In the genomic region with DNA sequence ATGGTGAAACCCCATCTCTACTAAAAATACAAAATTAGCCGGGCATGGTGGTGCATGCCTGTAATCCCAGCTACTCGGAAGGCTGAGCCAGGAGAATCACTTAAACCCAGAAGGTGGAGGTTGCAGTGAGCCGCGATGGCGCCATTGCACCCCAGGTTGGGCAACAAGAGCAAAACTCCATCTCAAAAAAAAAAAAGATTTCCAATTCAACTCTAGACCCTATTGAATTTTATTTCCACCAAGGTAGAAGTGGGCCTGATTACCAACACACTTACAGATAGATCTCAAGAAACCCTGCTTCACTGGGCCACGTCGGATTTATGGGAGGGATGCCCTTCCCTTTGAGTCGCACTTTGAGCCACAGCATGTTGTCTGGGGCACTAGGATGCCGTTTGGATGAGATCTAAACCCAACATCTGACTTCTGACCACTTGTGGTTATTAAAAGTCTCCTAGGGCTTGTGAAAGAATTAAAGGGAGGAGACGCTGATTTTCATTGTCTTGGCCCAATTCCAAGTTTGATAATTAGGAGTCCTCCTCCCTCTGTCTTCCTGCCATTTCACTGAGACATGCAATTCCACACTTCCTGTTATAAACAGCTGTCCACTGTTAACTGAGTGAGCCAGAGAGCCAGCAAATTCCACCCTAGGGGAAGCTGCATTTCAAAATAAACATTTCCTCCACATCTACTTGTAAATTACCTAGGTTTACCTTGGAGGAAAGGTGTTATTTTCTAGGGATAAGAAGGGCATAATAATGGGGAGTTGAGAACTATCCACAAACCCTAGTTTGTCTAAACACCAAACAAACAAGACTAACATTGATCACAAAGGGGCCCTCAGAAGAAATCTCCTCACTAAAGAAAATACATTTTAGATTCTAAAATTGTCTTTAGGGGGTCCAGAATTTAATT, we compare ENCODE assay signal across 1 cellular context.
TF ChIP-seq lines count a peak whose summit lies in the region.

No MANE protein-coding gene starts in this region.

TF ChIP-seq in K562, 482 proteins besides CTCF, POLR2A, EP300 and RAD21 (continued from another document and continues in another):
- TF ChIP-seq, protein P1, sequence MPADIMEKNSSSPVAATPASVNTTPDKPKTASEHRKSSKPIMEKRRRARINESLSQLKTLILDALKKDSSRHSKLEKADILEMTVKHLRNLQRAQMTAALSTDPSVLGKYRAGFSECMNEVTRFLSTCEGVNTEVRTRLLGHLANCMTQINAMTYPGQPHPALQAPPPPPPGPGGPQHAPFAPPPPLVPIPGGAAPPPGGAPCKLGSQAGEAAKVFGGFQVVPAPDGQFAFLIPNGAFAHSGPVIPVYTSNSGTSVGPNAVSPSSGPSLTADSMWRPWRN (IDR thresholded peaks at IDR 0.05; ENCODE audit: low read depth) = peak; percentile 76; the same call in 1 of the 2 replicates
- no peak for TF ChIP-seq HMG20B (CRISPR knock-in tag; IDR thresholded peaks at IDR 0.05)
- no peak; a peak in 1 of 4 replicates for TF ChIP-seq NONO (IDR thresholded peaks at IDR 0.05; ENCODE audit: low read depth in 2 of 2, low read length in 1 of 2)
- TF ChIP-seq FUS (optimal IDR thresholded peaks at IDR 0.05; ENCODE audit: low read depth, low read length) = no peak
- no peak for TF ChIP-seq ZNF134 (CRISPR knock-in tag; conservative IDR thresholded peaks at IDR 0.05)
- 0 out of 2 replicates have a peak, but pooled peaks have one; percentile 30 for TF ChIP-seq NFIX (CRISPR knock-in tag; IDR thresholded peaks at IDR 0.05; ENCODE audit: low read depth)
- no peak for TF ChIP-seq CREBBP (IDR thresholded peaks at IDR 0.05; ENCODE audit: low read depth, low read length)
- peak; percentile 22; the same call in 1 of the 2 replicates for TF ChIP-seq CBFA2T3 (IDR thresholded peaks at IDR 0.05)
- TF ChIP-seq PURB (CRISPR knock-in tag; IDR thresholded peaks at IDR 0.05; ENCODE audit: low read depth) = no peak
- no peak for TF ChIP-seq CSDE1 (IDR thresholded peaks at IDR 0.05)
- no peak for TF ChIP-seq FOS (IDR thresholded peaks at IDR 0.05; ENCODE audit: extremely low read depth, insufficient read length)
- TF ChIP-seq HDAC6 (IDR thresholded peaks at IDR 0.05; ENCODE audit: low read depth, low read length) = no peak
- peak; percentile 31; the same call in 1 of the 2 replicates for TF ChIP-seq L3MBTL2 (IDR thresholded peaks at IDR 0.05)
- TF ChIP-seq CCNT2 (IDR thresholded peaks at IDR 0.05; ENCODE audit: borderline replicate concordance, extremely low read depth, insufficient read length, low read depth, low read length) = no peak
- TF ChIP-seq, protein P2, sequence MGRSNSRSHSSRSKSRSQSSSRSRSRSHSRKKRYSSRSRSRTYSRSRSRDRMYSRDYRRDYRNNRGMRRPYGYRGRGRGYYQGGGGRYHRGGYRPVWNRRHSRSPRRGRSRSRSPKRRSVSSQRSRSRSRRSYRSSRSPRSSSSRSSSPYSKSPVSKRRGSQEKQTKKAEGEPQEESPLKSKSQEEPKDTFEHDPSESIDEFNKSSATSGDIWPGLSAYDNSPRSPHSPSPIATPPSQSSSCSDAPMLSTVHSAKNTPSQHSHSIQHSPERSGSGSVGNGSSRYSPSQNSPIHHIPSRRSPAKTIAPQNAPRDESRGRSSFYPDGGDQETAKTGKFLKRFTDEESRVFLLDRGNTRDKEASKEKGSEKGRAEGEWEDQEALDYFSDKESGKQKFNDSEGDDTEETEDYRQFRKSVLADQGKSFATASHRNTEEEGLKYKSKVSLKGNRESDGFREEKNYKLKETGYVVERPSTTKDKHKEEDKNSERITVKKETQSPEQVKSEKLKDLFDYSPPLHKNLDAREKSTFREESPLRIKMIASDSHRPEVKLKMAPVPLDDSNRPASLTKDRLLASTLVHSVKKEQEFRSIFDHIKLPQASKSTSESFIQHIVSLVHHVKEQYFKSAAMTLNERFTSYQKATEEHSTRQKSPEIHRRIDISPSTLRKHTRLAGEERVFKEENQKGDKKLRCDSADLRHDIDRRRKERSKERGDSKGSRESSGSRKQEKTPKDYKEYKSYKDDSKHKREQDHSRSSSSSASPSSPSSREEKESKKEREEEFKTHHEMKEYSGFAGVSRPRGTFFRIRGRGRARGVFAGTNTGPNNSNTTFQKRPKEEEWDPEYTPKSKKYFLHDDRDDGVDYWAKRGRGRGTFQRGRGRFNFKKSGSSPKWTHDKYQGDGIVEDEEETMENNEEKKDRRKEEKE (IDR thresholded peaks at IDR 0.05; ENCODE audit: borderline replicate concordance in 1 of 2, control insufficient read depth in 1 of 2, low read depth in 2 of 2, low read length in 1 of 2) = no peak
- TF ChIP-seq ZNF3 (CRISPR knock-in tag; IDR thresholded peaks at IDR 0.05) = no peak
- no peak for TF ChIP-seq ASH1L (IDR thresholded peaks at IDR 0.05; ENCODE audit: borderline replicate concordance, low read depth, partially characterized antibody)
- TF ChIP-seq, protein P3, sequence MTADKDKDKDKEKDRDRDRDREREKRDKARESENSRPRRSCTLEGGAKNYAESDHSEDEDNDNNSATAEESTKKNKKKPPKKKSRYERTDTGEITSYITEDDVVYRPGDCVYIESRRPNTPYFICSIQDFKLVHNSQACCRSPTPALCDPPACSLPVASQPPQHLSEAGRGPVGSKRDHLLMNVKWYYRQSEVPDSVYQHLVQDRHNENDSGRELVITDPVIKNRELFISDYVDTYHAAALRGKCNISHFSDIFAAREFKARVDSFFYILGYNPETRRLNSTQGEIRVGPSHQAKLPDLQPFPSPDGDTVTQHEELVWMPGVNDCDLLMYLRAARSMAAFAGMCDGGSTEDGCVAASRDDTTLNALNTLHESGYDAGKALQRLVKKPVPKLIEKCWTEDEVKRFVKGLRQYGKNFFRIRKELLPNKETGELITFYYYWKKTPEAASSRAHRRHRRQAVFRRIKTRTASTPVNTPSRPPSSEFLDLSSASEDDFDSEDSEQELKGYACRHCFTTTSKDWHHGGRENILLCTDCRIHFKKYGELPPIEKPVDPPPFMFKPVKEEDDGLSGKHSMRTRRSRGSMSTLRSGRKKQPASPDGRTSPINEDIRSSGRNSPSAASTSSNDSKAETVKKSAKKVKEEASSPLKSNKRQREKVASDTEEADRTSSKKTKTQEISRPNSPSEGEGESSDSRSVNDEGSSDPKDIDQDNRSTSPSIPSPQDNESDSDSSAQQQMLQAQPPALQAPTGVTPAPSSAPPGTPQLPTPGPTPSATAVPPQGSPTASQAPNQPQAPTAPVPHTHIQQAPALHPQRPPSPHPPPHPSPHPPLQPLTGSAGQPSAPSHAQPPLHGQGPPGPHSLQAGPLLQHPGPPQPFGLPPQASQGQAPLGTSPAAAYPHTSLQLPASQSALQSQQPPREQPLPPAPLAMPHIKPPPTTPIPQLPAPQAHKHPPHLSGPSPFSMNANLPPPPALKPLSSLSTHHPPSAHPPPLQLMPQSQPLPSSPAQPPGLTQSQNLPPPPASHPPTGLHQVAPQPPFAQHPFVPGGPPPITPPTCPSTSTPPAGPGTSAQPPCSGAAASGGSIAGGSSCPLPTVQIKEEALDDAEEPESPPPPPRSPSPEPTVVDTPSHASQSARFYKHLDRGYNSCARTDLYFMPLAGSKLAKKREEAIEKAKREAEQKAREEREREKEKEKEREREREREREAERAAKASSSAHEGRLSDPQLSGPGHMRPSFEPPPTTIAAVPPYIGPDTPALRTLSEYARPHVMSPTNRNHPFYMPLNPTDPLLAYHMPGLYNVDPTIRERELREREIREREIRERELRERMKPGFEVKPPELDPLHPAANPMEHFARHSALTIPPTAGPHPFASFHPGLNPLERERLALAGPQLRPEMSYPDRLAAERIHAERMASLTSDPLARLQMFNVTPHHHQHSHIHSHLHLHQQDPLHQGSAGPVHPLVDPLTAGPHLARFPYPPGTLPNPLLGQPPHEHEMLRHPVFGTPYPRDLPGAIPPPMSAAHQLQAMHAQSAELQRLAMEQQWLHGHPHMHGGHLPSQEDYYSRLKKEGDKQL (CRISPR knock-in tag; IDR thresholded peaks at IDR 0.05; ENCODE audit: borderline replicate concordance) = no peak
- no peak for TF ChIP-seq NFE2L1 (tag; IDR thresholded peaks at IDR 0.05; ENCODE audit: borderline replicate concordance, low read depth)
- no peak for TF ChIP-seq TCF3 (CRISPR knock-in tag; IDR thresholded peaks at IDR 0.05)
- TF ChIP-seq PHF8 (IDR thresholded peaks at IDR 0.05; ENCODE audit: borderline replicate concordance, low read length) = no peak
- TF ChIP-seq, protein P4, sequence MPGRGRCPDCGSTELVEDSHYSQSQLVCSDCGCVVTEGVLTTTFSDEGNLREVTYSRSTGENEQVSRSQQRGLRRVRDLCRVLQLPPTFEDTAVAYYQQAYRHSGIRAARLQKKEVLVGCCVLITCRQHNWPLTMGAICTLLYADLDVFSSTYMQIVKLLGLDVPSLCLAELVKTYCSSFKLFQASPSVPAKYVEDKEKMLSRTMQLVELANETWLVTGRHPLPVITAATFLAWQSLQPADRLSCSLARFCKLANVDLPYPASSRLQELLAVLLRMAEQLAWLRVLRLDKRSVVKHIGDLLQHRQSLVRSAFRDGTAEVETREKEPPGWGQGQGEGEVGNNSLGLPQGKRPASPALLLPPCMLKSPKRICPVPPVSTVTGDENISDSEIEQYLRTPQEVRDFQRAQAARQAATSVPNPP (IDR thresholded peaks at IDR 0.05; ENCODE audit: borderline replicate concordance, insufficient read depth, insufficient read length) = no peak
- TF ChIP-seq ZNF583 (CRISPR knock-in tag; IDR thresholded peaks at IDR 0.05) = no peak
- TF ChIP-seq PHB2 (IDR thresholded peaks at IDR 0.05; ENCODE audit: low read depth) = no peak
- TF ChIP-seq, protein P5, sequence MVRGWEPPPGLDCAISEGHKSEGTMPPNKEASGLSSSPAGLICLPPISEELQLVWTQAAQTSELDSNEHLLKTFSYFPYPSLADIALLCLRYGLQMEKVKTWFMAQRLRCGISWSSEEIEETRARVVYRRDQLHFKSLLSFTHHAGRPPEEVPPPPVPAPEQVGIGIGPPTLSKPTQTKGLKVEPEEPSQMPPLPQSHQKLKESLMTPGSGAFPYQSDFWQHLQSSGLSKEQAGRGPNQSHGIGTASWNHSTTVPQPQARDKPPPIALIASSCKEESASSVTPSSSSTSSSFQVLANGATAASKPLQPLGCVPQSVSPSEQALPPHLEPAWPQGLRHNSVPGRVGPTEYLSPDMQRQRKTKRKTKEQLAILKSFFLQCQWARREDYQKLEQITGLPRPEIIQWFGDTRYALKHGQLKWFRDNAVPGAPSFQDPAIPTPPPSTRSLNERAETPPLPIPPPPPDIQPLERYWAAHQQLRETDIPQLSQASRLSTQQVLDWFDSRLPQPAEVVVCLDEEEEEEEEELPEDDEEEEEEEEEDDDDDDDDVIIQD (CRISPR knock-in tag; IDR thresholded peaks at IDR 0.05) = no peak
- no peak for TF ChIP-seq NCOA2 (IDR thresholded peaks at IDR 0.05; ENCODE audit: partially characterized antibody in 2 of 2)
- no peak for TF ChIP-seq PTTG1 (tag; IDR thresholded peaks at IDR 0.05; ENCODE audit: low read depth)
- TF ChIP-seq, protein P6, sequence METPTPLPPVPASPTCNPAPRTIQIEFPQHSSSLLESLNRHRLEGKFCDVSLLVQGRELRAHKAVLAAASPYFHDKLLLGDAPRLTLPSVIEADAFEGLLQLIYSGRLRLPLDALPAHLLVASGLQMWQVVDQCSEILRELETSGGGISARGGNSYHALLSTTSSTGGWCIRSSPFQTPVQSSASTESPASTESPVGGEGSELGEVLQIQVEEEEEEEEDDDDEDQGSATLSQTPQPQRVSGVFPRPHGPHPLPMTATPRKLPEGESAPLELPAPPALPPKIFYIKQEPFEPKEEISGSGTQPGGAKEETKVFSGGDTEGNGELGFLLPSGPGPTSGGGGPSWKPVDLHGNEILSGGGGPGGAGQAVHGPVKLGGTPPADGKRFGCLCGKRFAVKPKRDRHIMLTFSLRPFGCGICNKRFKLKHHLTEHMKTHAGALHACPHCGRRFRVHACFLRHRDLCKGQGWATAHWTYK (CRISPR knock-in tag; IDR thresholded peaks at IDR 0.05) = no peak
- TF ChIP-seq, protein P7, sequence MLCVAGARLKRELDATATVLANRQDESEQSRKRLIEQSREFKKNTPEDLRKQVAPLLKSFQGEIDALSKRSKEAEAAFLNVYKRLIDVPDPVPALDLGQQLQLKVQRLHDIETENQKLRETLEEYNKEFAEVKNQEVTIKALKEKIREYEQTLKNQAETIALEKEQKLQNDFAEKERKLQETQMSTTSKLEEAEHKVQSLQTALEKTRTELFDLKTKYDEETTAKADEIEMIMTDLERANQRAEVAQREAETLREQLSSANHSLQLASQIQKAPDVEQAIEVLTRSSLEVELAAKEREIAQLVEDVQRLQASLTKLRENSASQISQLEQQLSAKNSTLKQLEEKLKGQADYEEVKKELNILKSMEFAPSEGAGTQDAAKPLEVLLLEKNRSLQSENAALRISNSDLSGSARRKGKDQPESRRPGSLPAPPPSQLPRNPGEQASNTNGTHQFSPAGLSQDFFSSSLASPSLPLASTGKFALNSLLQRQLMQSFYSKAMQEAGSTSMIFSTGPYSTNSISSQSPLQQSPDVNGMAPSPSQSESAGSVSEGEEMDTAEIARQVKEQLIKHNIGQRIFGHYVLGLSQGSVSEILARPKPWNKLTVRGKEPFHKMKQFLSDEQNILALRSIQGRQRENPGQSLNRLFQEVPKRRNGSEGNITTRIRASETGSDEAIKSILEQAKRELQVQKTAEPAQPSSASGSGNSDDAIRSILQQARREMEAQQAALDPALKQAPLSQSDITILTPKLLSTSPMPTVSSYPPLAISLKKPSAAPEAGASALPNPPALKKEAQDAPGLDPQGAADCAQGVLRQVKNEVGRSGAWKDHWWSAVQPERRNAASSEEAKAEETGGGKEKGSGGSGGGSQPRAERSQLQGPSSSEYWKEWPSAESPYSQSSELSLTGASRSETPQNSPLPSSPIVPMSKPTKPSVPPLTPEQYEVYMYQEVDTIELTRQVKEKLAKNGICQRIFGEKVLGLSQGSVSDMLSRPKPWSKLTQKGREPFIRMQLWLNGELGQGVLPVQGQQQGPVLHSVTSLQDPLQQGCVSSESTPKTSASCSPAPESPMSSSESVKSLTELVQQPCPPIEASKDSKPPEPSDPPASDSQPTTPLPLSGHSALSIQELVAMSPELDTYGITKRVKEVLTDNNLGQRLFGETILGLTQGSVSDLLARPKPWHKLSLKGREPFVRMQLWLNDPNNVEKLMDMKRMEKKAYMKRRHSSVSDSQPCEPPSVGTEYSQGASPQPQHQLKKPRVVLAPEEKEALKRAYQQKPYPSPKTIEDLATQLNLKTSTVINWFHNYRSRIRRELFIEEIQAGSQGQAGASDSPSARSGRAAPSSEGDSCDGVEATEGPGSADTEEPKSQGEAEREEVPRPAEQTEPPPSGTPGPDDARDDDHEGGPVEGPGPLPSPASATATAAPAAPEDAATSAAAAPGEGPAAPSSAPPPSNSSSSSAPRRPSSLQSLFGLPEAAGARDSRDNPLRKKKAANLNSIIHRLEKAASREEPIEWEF (CRISPR knock-in tag; IDR thresholded peaks at IDR 0.05) = no peak
- TF ChIP-seq CHD1 (IDR thresholded peaks at IDR 0.05; ENCODE audit: low read length) = no peak
- TF ChIP-seq, protein P8, sequence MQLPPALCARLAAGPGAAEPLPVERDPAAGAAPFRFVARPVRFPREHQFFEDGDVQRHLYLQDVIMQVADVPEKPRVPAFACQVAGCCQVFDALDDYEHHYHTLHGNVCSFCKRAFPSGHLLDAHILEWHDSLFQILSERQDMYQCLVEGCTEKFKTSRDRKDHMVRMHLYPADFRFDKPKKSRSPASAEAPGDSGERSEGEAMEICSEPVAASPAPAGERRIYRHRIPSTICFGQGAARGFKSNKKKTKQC (CRISPR knock-in tag; IDR thresholded peaks at IDR 0.05) = no peak
- TF ChIP-seq ZNF12 (CRISPR knock-in tag; IDR thresholded peaks at IDR 0.05) = no peak
- TF ChIP-seq, protein P9, sequence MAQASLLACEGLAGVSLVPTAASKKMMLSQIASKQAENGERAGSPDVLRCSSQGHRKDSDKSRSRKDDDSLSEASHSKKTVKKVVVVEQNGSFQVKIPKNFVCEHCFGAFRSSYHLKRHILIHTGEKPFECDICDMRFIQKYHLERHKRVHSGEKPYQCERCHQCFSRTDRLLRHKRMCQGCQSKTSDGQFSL (CRISPR knock-in tag; IDR thresholded peaks at IDR 0.05) = no peak
- TF ChIP-seq, protein P9 (tag; IDR thresholded peaks at IDR 0.05) = no peak
- no peak for TF ChIP-seq BRD9 (IDR thresholded peaks at IDR 0.05; ENCODE audit: low read depth, partially characterized antibody)
